In the genomic region with DNA sequence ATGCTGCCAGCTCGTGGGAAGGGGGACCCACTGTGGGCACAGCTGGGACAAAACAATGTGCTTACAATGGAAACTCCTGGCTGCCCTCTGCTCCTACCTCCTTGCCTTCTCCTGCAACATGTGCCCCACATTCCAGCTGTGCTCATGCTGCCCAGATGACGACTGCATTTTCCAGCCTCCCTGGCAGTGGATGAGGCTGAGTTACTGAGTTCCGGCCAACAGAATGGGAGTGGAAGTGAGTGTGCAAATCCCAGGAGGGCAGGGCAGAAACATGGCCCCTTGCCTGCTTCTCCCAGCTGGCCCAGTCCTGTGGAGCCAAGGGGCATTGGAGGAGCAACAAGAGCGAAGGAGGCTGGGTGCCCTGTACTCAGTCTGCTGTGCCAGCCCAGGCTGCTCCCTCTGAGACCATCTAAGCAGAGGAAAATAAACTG, we compare ENCODE assay signal across 16 cellular contexts. TPM values are rescaled to one million over a fixed set of nuclear protein-coding genes. Genes with fewer than 3 reads are reported as not detected.
DNase-seq lines count a peak whose midpoint lies in the region; ATAC-seq and TF ChIP-seq lines count a peak whose summit lies in the region.
"Had no signal": no experiment of that assay in that cellular context is flagged by ENCODE, and none has a peak within 500 bp of the region (broad histone marks: within the 10 kb centered on the region; RNA-seq: fewer than 3 reads in every experiment).

No MANE protein-coding gene starts in this region.

- WGBS in right lobe of liver (ENCODE audit: insufficient coverage, low coverage, low lambda C conversion rate, missing lambda C conversion rate): 65% methylated on average over 2 of the region's 4 CpGs

- TF ChIP-seq POLR2A in Peyer's patch (IDR thresholded peaks at IDR 0.05): no peak
- no peak for TF ChIP-seq POLR2A in right lobe of liver (IDR thresholded peaks at IDR 0.05)

- H3K4me1 Mint-ChIP-seq in activated naive CD4-positive, alpha-beta T cell treated with anti-CD3 and anti-CD28 coated beads, Interleukin-2, amount 10 ng/mL, durations not matched to agents 7 days and 5 days: no peaks in the 10 kb centered on the region

- H3K9me3 ChIP-seq in Peyer's patch (no peaks in the 10 kb centered on the region), right lobe of liver (no peaks in the 10 kb centered on the region), tibial artery (peaks cover 0 to 8% (median 2%) of the 10 kb centered on the region in 3 donors)
- H3K9me3 ChIP-seq: esophagus muscularis mucosa had no signal

- H3K4me3 Mint-ChIP-seq in activated naive CD4-positive, alpha-beta T cell treated with anti-CD3 and anti-CD28 coated beads, Interleukin-2, amount 10 ng/mL, durations not matched to agents 7 days and 5 days: no peak overlapping the region
- H3K4me3 Mint-ChIP-seq: activated CD8-positive, alpha-beta T cell treated with anti-CD3 and anti-CD28 coated beads for 36 hours had no signal

- H3K4me1 ChIP-seq in Peyer's patch: no peaks in the 10 kb centered on the region
- H3K4me1 ChIP-seq in right lobe of liver: peaks cover 0 to 45% (median 21%) of the 10 kb centered on the region in 4 donors
- H3K4me1 ChIP-seq in tibial artery: peaks cover 0 to 40% (median 7%) of the 10 kb centered on the region in 4 donors

- CTCF ChIA-PET in activated naive CD4-positive, alpha-beta T cell treated with anti-CD3 and anti-CD28 coated beads, Interleukin-2, amount 10 ng/mL, durations not matched to agents 7 days and 5 days (lab: Charles Lee): no interaction called here

- no peak for TF ChIP-seq CTCF in Peyer's patch (IDR thresholded peaks at IDR 0.05)
- no peak for TF ChIP-seq CTCF in fibroblast of mammary gland (conservative IDR thresholded peaks at IDR 0.05; ENCODE audit: control insufficient read depth, insufficient read depth, low read depth, low read length)
- TF ChIP-seq CTCF in right lobe of liver (IDR thresholded peaks at IDR 0.05): no peak
- TF ChIP-seq CTCF in tibial artery (IDR thresholded peaks at IDR 0.05): no peak

- no peak overlapping the region for H3K4me3 ChIP-seq in Peyer's patch
- H3K4me3 ChIP-seq in fibroblast of mammary gland (ENCODE audit: control insufficient read depth, low read depth, low read length): no peak overlapping the region
- no peak overlapping the region for H3K4me3 ChIP-seq in right lobe of liver
- H3K4me3 ChIP-seq in tibial artery: no peak overlapping the region
- H3K4me3 ChIP-seq: esophagus muscularis mucosa had no signal

- no peaks in the 10 kb centered on the region for H3K9me3 Mint-ChIP-seq in activated naive CD4-positive, alpha-beta T cell treated with anti-CD3 and anti-CD28 coated beads, Interleukin-2, amount 10 ng/mL, durations not matched to agents 7 days and 5 days
- H3K9me3 Mint-ChIP-seq: activated CD8-positive, alpha-beta T cell treated with anti-CD3 and anti-CD28 coated beads for 36 hours had no signal

- H3K36me3 ChIP-seq in Peyer's patch: no peaks in the 10 kb centered on the region
- H3K36me3 ChIP-seq in right lobe of liver: no peaks in the 10 kb centered on the region
- peaks cover 49 to 53% (median 50%) of the 10 kb centered on the region in 3 donors for H3K36me3 ChIP-seq in tibial artery

- no peaks in the 10 kb centered on the region for H3K36me3 Mint-ChIP-seq in activated naive CD4-positive, alpha-beta T cell treated with anti-CD3 and anti-CD28 coated beads, Interleukin-2, amount 10 ng/mL, durations not matched to agents 7 days and 5 days

- H3K27me3 Mint-ChIP-seq in activated naive CD4-positive, alpha-beta T cell treated with anti-CD3 and anti-CD28 coated beads, Interleukin-2, amount 10 ng/mL, durations not matched to agents 7 days and 5 days: peaks cover 6% of the 10 kb centered on the region
- H3K27me3 Mint-ChIP-seq: activated CD8-positive, alpha-beta T cell treated with anti-CD3 and anti-CD28 coated beads for 36 hours had no signal

- H3K27me3 ChIP-seq in Peyer's patch (no peaks in the 10 kb centered on the region), right lobe of liver (no peaks in the 10 kb centered on the region), tibial artery (no peaks in the 10 kb centered on the region)
- H3K27me3 ChIP-seq: esophagus muscularis mucosa had no signal

- intact Hi-C loops in right lobe of liver (cut with DNase I): loop anchor here in 1 of 2 donors (10.0 kb wide), 1 partner anchor 75 kb away; no protein-coding TSS in a partner anchor
- intact Hi-C loops in tibial artery (cut with DNase I; ENCODE audit: low total_unique reads): no loop called here

- no peak overlapping the region for H3K27ac ChIP-seq in Peyer's patch
- H3K27ac ChIP-seq in right lobe of liver: peak overlapping the region in 2 of 3 donors; percentile 89 to 95
- H3K27ac ChIP-seq in tibial artery: peak overlapping the region in 1 of 2 donors; percentile 31

- H3K27ac Mint-ChIP-seq in activated naive CD4-positive, alpha-beta T cell treated with anti-CD3 and anti-CD28 coated beads, Interleukin-2, amount 10 ng/mL, durations not matched to agents 7 days and 5 days: no peak overlapping the region
- H3K27ac Mint-ChIP-seq: activated CD8-positive, alpha-beta T cell treated with anti-CD3 and anti-CD28 coated beads for 36 hours had no signal

- DNase-seq in Peyer's patch (peak in 2 of 3 donors; percentile 23 to 33), fibroblast of mammary gland (ENCODE audit: low read depth) (peak; percentile 64), right lobe of liver (peak in 2 of 3 donors; percentile 62 to 67), tibial artery (peak; percentile 34 to 87), NCI-H2081 treated with DMSO at 0.1 percent for 48 hours (lab: John Stamatoyannopoulos, UW) (no peak)
- no peak for DNase-seq in activated naive CD4-positive, alpha-beta T cell treated with anti-CD3 and anti-CD28 coated beads, Interleukin-2, amount 10 ng/mL, durations not matched to agents 7 days and 5 days
- no peak for DNase-seq in NK-92 treated with Interleukin-12 subunit alpha and Interleukin-12 subunit beta, amount 100 ng/mL, for 24 hours (lab: John Stamatoyannopoulos, UW)
- DNase-seq: activated CD8-positive, alpha-beta T cell treated with anti-CD3 and anti-CD28 coated beads for 36 hours; cerebellar nuclear complex; NCI-H1436 treated with DMSO at 0.1 percent for 48 hours; NCI-H69; stimulated activated CD4-positive, alpha-beta T cell treated with anti-CD3 and anti-CD28 coated beads, Interleukin-4, amount 100 ng/mL, for 4 hours; stimulated activated naive CD4-positive, alpha-beta T cell had no signal

- peak in 2 of 4 donors; percentile 5 to 22 for ATAC-seq in right lobe of liver
- ATAC-seq in HG02981 (IDR thresholded peaks at IDR 0.05; ENCODE audit: unreplicated experiment): no peak
- ATAC-seq: activated CD8-positive, alpha-beta T cell treated with anti-CD3 and anti-CD28 coated beads for 36 hours had no signal

RNA-seq across cellular contexts. Expression of a gene that starts 17.1 kb away (rescaled TPM):
- total RNA-seq in Peyer's patch (10 to 100 TPM in 1 of 4 donors, 1 to 10 TPM in 3; 3.3 to 10.9 (median 9.4) TPM), right lobe of liver (100 to 1,000 TPM in 2 of 6 experiments, 10 to 100 TPM in 4; 14.4 to 112 (median 89.3) TPM)
- total RNA-seq: T-helper 2 cell treated with Interferon-gamma antibody and Interleukin-4, amounts not matched to agents 100 ng/mL and 5 ng/mL, for 36 hours had no signal

RNA-seq across cellular contexts. Expression of a gene that starts 54.6 kb away (rescaled TPM):
- total RNA-seq in Peyer's patch (not detected), right lobe of liver (not detected)
- total RNA-seq: activated CD8-positive, alpha-beta T cell treated with anti-CD3 and anti-CD28 coated beads for 36 hours; esophagus muscularis mucosa; T-helper 2 cell treated with Interferon-gamma antibody and Interleukin-4, amounts not matched to agents 100 ng/mL and 5 ng/mL, for 36 hours had no signal

Comparison
In these comparisons a context has a peak if more than half of its experiments do, and no peak if none do; other contexts are left out.
1. DNase-seq: peak in Peyer's patch (2 of 3), fibroblast of mammary gland (single experiment), right lobe of liver (2 of 3) and tibial artery (2 of 2); none in activated naive CD4-positive, alpha-beta T cell treated with anti-CD3 and anti-CD28 coated beads, Interleukin-2, amount 10 ng/mL, durations not matched to agents 7 days and 5 days (single experiment), NK-92 treated with Interleukin-12 subunit alpha and Interleukin-12 subunit beta, amount 100 ng/mL, for 24 hours (single experiment) and NCI-H2081 treated with DMSO at 0.1 percent for 48 hours (single experiment).
2. H3K27ac ChIP-seq: peak in right lobe of liver (2 of 3); none in Peyer's patch (0 of 4).